Comparison of ENCODE assay signal across 8 cellular contexts in genomic region chr16:56625943-56626654, GRCh38. TPM values are rescaled to one million over a fixed set of nuclear protein-coding genes. Genes with fewer than 3 reads are reported as not detected.
DNase-seq lines count a peak whose midpoint lies in the region; ATAC-seq and TF ChIP-seq lines count a peak whose summit lies in the region.

No MANE protein-coding gene starts in this region.

- peak overlapping the region; percentile 78 for H3K4me3 Mint-ChIP-seq in activated CD8-positive, alpha-beta T cell treated with anti-CD3 and anti-CD28 coated beads for 36 hours

- peak overlapping the region; percentile 69 for H3K27ac Mint-ChIP-seq in activated CD8-positive, alpha-beta T cell treated with anti-CD3 and anti-CD28 coated beads for 36 hours

- CTCF ChIA-PET in activated CD8-positive, alpha-beta T cell treated with anti-CD3 and anti-CD28 coated beads for 36 hours (lab: Charles Lee): interaction anchor here (0.8 to 1.5 kb wide), 7 partner anchors 9 to 76 kb away, joined by 3 to 8 read pairs (median 3); no protein-coding TSS in a partner anchor

- DNase-seq in DMS79 treated with DMSO at 0.1 percent for 48 hours (lab: John Stamatoyannopoulos, UW) (peak; percentile 34), DMS79 (lab: John Stamatoyannopoulos, UW) (no peak), left cardiac atrium (peak; percentile 78), sciatic nerve (ENCODE audit: low spot score) (peak; percentile 73), hippocampal formation (lab: John Stamatoyannopoulos, UW) (no peak), NCI-H146 (lab: John Stamatoyannopoulos, UW) (no peak), NCI-H524 treated with DMSO at 0.1 percent for 48 hours (lab: John Stamatoyannopoulos, UW) (no peak)
- no peak for DNase-seq in activated CD8-positive, alpha-beta T cell treated with anti-CD3 and anti-CD28 coated beads for 36 hours

- no peak for TF ChIP-seq CTCF in activated CD8-positive, alpha-beta T cell treated with anti-CD3 and anti-CD28 coated beads for 36 hours (IDR thresholded peaks at IDR 0.05)

- POLR2A ChIA-PET in activated CD8-positive, alpha-beta T cell treated with anti-CD3 and anti-CD28 coated beads for 36 hours (lab: Charles Lee): interaction anchor here (0.6 to 1.9 kb wide), 6 partner anchors 12 to 31 kb away, joined by 3 to 9 read pairs (median 3); no protein-coding TSS in a partner anchor

- peaks cover 25% of the 10 kb centered on the region for H3K27me3 Mint-ChIP-seq in activated CD8-positive, alpha-beta T cell treated with anti-CD3 and anti-CD28 coated beads for 36 hours

- H3K9me3 Mint-ChIP-seq in activated CD8-positive, alpha-beta T cell treated with anti-CD3 and anti-CD28 coated beads for 36 hours: no peaks in the 10 kb centered on the region

- no peaks in the 10 kb centered on the region for H3K36me3 Mint-ChIP-seq in activated CD8-positive, alpha-beta T cell treated with anti-CD3 and anti-CD28 coated beads for 36 hours (ENCODE audit: low read depth)

- peaks cover 15% of the 10 kb centered on the region for H3K4me1 Mint-ChIP-seq in activated CD8-positive, alpha-beta T cell treated with anti-CD3 and anti-CD28 coated beads for 36 hours (ENCODE audit: low read depth)

- intact Hi-C loops in activated CD8-positive, alpha-beta T cell treated with anti-CD3 and anti-CD28 coated beads for 36 hours (cut with micrococcal nuclease): no loop called here
- intact Hi-C loops in left cardiac atrium (cut with DNase I) (no loop called here), sciatic nerve (cut with DNase I) (no loop called here)

- ATAC-seq in activated CD8-positive, alpha-beta T cell treated with anti-CD3 and anti-CD28 coated beads for 36 hours: peak; percentile 31
- ATAC-seq in left cardiac atrium (peak; percentile 83), sciatic nerve (peak; percentile 89)

RNA-seq across cellular contexts. Expression of gene MT1E, which starts 0.5 kb away (rescaled TPM):
- total RNA-seq in activated CD8-positive, alpha-beta T cell treated with anti-CD3 and anti-CD28 coated beads for 36 hours: 10 to 100 TPM; 22.1 to 23.3 TPM
- 100 to 1,000 TPM in 1 of 2 donors, 10 to 100 TPM in 1; 84.7 to 114 TPM for total RNA-seq in left cardiac atrium
- 44.7 TPM for total RNA-seq in sciatic nerve

RNA-seq across cellular contexts. Expression of gene MT1M, which starts 6.4 kb away (rescaled TPM):
- not detected for total RNA-seq in activated CD8-positive, alpha-beta T cell treated with anti-CD3 and anti-CD28 coated beads for 36 hours
- 10 to 100 TPM; 15.2 to 50.8 TPM for total RNA-seq in left cardiac atrium
- 6.7 TPM for total RNA-seq in sciatic nerve

RNA-seq across cellular contexts. Expression of gene MT1A, which starts 12.4 kb away (rescaled TPM):
- not detected for total RNA-seq in activated CD8-positive, alpha-beta T cell treated with anti-CD3 and anti-CD28 coated beads for 36 hours
- total RNA-seq in left cardiac atrium (100 to 1,000 TPM in 1 of 2 donors, 10 to 100 TPM in 1; 19.0 to 104 TPM), sciatic nerve (1.8 TPM)

RNA-seq across cellular contexts. Expression of gene MT2A, which starts 17.7 kb away (rescaled TPM):
- 100 to 1,000 TPM; 141 to 144 TPM for total RNA-seq in activated CD8-positive, alpha-beta T cell treated with anti-CD3 and anti-CD28 coated beads for 36 hours
- total RNA-seq in left cardiac atrium (100 to 1,000 TPM; 147 to 411 TPM), sciatic nerve (163 TPM)

RNA-seq across cellular contexts. Expression of gene MT1B, which starts 25.6 kb away (rescaled TPM):
- not detected for total RNA-seq in activated CD8-positive, alpha-beta T cell treated with anti-CD3 and anti-CD28 coated beads for 36 hours
- not detected for total RNA-seq in left cardiac atrium
- not detected for total RNA-seq in sciatic nerve

Comparison
In these comparisons a context has a peak if more than half of its experiments do, and no peak if none do; other contexts are left out.
1. DNase-seq: peak in DMS79 treated with DMSO at 0.1 percent for 48 hours (single experiment), left cardiac atrium (single experiment) and sciatic nerve (single experiment); none in DMS79 (single experiment), activated CD8-positive, alpha-beta T cell treated with anti-CD3 and anti-CD28 coated beads for 36 hours (single experiment), hippocampal formation (0 of 2), NCI-H146 (single experiment) and NCI-H524 treated with DMSO at 0.1 percent for 48 hours (single experiment).
2. ATAC-seq: peak in every context shown above with its lines; median percentile 89 in sciatic nerve; 83 in left cardiac atrium; 31 in activated CD8-positive, alpha-beta T cell treated with anti-CD3 and anti-CD28 coated beads for 36 hours.